In genomic region chr10:18414061-18414460, GRCh38 we compare ENCODE assay signal across 26 cellular contexts.
A peak's percentile ranks its signal among the peaks of the same experiment; 100 is the strongest.
DNase-seq lines count a peak whose midpoint lies in the region; ATAC-seq, FAIRE-seq and TF ChIP-seq lines count a peak whose summit lies in the region.
"Had no signal": no experiment of that assay in that cellular context is flagged by ENCODE, and none has a peak within 500 bp of the region (broad histone marks: within the 10 kb centered on the region; RNA-seq: fewer than 3 reads in every experiment).

No MANE protein-coding gene starts in this region.

- H3K4me3 ChIP-seq in GM12878 (no peak overlapping the region), left ventricle myocardium inferior (no peak overlapping the region)
- H3K4me3 ChIP-seq: GM23338, spleen had no signal

- no TSS peak for BruUV-seq in GM12878 (replicated peaks; lab: Mats Ljungman, UMichigan)

- POLR2A ChIA-PET in GM12878 (lab: Charles Lee): interaction anchor here (0.7 to 2.6 kb wide), 3 partner anchors 11 to 60 kb away, joined by 3 to 7 read pairs (median 3); no protein-coding TSS in a partner anchor

- no peak for TF ChIP-seq EP300 in GM12878 (IDR thresholded peaks at IDR 0.05; ENCODE audit: borderline replicate concordance in 1 of 2, control insufficient read depth in 1 of 2, low read depth in 2 of 2, low read length in 2 of 2)

- no peaks in the 10 kb centered on the region for H3K79me2 ChIP-seq in GM12878 (ENCODE audit: control insufficient read depth, insufficient read depth, low read length)

- no peak for TF ChIP-seq CTCF in GM12878 (IDR thresholded peaks at IDR 0.05 in 2 of 3, conservative IDR thresholded peaks at IDR 0.05 in 1 of 3; ENCODE audit: control insufficient read depth in 2 of 3, extremely low read depth in 1 of 3, insufficient read depth in 1 of 3, low read depth in 3 of 3, low read length in 3 of 3)
- peak; percentile 8 for TF ChIP-seq CTCF in left ventricle myocardium inferior (IDR thresholded peaks at IDR 0.05; ENCODE audit: borderline replicate concordance)

- peaks cover 0 to 3% of the 10 kb centered on the region in 2 donors for H3K36me3 Mint-ChIP-seq in stimulated activated naive B cell treated with anti-CD40 and anti-IgM and Interleukin-4, amounts not matched to agents 10 μg/mL and 1 μg/mL and 100 μg/mL, for 72 hours
- H3K36me3 Mint-ChIP-seq: CD8-positive, alpha-beta T cell; natural killer cell had no signal

- no peak for TF ChIP-seq RAD21 in GM12878 (IDR thresholded peaks at IDR 0.05; ENCODE audit: insufficient read depth, low read depth, low read length)

- peak overlapping the region; percentile 60 for H3K27ac Mint-ChIP-seq in stimulated activated naive B cell treated with anti-CD40 and anti-IgM and Interleukin-4, amounts not matched to agents 10 μg/mL and 1 μg/mL and 100 μg/mL, for 72 hours
- H3K27ac Mint-ChIP-seq: activated T-helper 1 cell treated with anti-CD3 and anti-CD28 coated beads, Interleukin-12 subunit alpha, Interleukin-12 subunit beta, Interleukin-2, Interleukin-4 antibody, amounts not matched to agents 30 ng/mL and 10 ng/mL and 1 ng/mL, durations not matched to agents 14 hours and 24 hours and 36 hours; CD8-positive, alpha-beta T cell; GM23338; natural killer cell had no signal

- RAD21 ChIA-PET in GM12878 (lab: Charles Lee; ENCODE audit: unreplicated experiment): interaction anchor here (1.1 to 4.0 kb wide), 4 partner anchors 8 to 59 kb away, joined by 3 to 22 read pairs (median 14); no protein-coding TSS in a partner anchor

- H3K36me3 ChIP-seq in GM12878 (ENCODE audit: control insufficient read depth in 2 of 2, insufficient read depth in 2 of 2, low read length in 1 of 2) (no peaks in the 10 kb centered on the region), left ventricle myocardium inferior (peaks cover 10% of the 10 kb centered on the region)
- H3K36me3 ChIP-seq: spleen had no signal

- intact Hi-C loops in GM12878 (cut with micrococcal nuclease; ENCODE audit: unreplicated experiment) (no loop called here), left ventricle myocardium inferior (cut with micrococcal nuclease) (no loop called here)

- FAIRE-seq in GM12878 (lab: Jason Lieb, UNC): no peak
- FAIRE-seq: GM18507 had no signal

- H3K4me2 ChIP-seq in GM12878 (ENCODE audit: control insufficient read depth, insufficient read depth): no peak overlapping the region
- H3K4me2 ChIP-seq: GM23338, KMS-11 had no signal

- H3K27me3 Mint-ChIP-seq in stimulated activated naive B cell treated with anti-CD40 and anti-IgM and Interleukin-4, amounts not matched to agents 10 μg/mL and 1 μg/mL and 100 μg/mL, for 72 hours: peaks cover 0 to 4% of the 10 kb centered on the region in 2 donors

- peaks cover 5 to 16% of the 10 kb centered on the region in 2 donors for H3K4me1 Mint-ChIP-seq in stimulated activated naive B cell treated with anti-CD40 and anti-IgM and Interleukin-4, amounts not matched to agents 10 μg/mL and 1 μg/mL and 100 μg/mL, for 72 hours
- H3K4me1 Mint-ChIP-seq: central memory CD8-positive, alpha-beta T cell; natural killer cell had no signal

- no peaks in the 10 kb centered on the region for H3K4me1 ChIP-seq in GM12878 (ENCODE audit: control insufficient read depth, insufficient read depth, low read length)
- peaks cover 64% of the 10 kb centered on the region for H3K4me1 ChIP-seq in left ventricle myocardium inferior
- H3K4me1 ChIP-seq: spleen had no signal

- H2AFZ ChIP-seq in GM12878 (ENCODE audit: control insufficient read depth, low read depth, low read length): no peak overlapping the region
- H2AFZ ChIP-seq: GM23338 had no signal

- no peak overlapping the region for H3K4me3 Mint-ChIP-seq in stimulated activated naive B cell treated with anti-CD40 and anti-IgM and Interleukin-4, amounts not matched to agents 10 μg/mL and 1 μg/mL and 100 μg/mL, for 72 hours
- H3K4me3 Mint-ChIP-seq: activated T-helper 1 cell treated with anti-CD3 and anti-CD28 coated beads, Interleukin-12 subunit alpha, Interleukin-12 subunit beta, Interleukin-2, Interleukin-4 antibody, amounts not matched to agents 30 ng/mL and 10 ng/mL and 1 ng/mL, durations not matched to agents 14 hours and 24 hours and 36 hours; CD8-positive, alpha-beta T cell; central memory CD8-positive, alpha-beta T cell; GM23338; natural killer cell had no signal

- H3K9ac ChIP-seq in GM12878 (ENCODE audit: control insufficient read depth, insufficient read depth, low read length): no peak overlapping the region
- H3K9ac ChIP-seq: KMS-11 had no signal

- no peak for TF ChIP-seq POLR2A in GM12878 (IDR thresholded peaks at IDR 0.05; ENCODE audit: low read depth, low read length)

- H3K27ac ChIP-seq in GM12878 (ENCODE audit: control insufficient read depth, insufficient read depth): no peak overlapping the region
- peak overlapping the region; percentile 83 for H3K27ac ChIP-seq in left ventricle myocardium inferior (replicated peaks)
- H3K27ac ChIP-seq: KMS-11, RWPE1, spleen had no signal

- H3K27me3 ChIP-seq in GM12878 (replicated peaks in 1 of 2; ENCODE audit: control insufficient read depth in 2 of 2, insufficient read depth in 2 of 2, low read length in 1 of 2) (no peaks in the 10 kb centered on the region), left ventricle myocardium inferior (ENCODE audit: low read depth) (no peaks in the 10 kb centered on the region)
- H3K27me3 ChIP-seq: spleen had no signal

- CTCF ChIA-PET in GM12878 (lab: Yijun Ruan, JAX): interaction anchor here (0.6 to 3.2 kb wide), 8 partner anchors 8 to 1651 kb away, joined by 3 to 16 read pairs (median 4); no protein-coding TSS in a partner anchor

- DNase-seq in NCI-H510A treated with DMSO at 0.1 percent for 48 hours (lab: John Stamatoyannopoulos, UW) (peak; percentile 65), GM12878 (ENCODE audit: low read depth, low spot score) (no peak), left ventricle myocardium inferior (peak; percentile 34), activated T-cell treated with anti-CD3 and anti-CD28 coated beads for 4 hours (no peak), OCI-M1 (lab: John Stamatoyannopoulos, UW) (no peak), NOMO-1 treated with DMSO at 0.1 percent for 48 hours (lab: John Stamatoyannopoulos, UW; ENCODE audit: unreplicated experiment) (no peak)
- no peak for DNase-seq in stimulated activated naive B cell treated with anti-CD40 and anti-IgM and Interleukin-4, amounts not matched to agents 10 μg/mL and 1 μg/mL and 100 μg/mL, for 72 hours
- DNase-seq: activated CD4-positive, alpha-beta T cell treated with anti-CD3 and anti-CD28 coated beads, Interleukin-2, amount 50 U/mL, for 1 hour; activated naive CD4-positive, alpha-beta T cell treated with anti-CD3 and anti-CD28 coated beads, Interleukin-2, amount 50 U/mL, for 16 hours; CD8-positive, alpha-beta T cell; DMS 273 treated with DMSO at 0.1 percent for 48 hours; GDM1; midbrain; natural killer cell; NCI-H1436; NCI-H2107; NCI-H524; spleen; stimulated activated CD4-positive, alpha-beta T cell treated with anti-CD3 and anti-CD28 coated beads, Interleukin-4, amount 100 ng/mL, for 1 hour; stimulated activated naive CD4-positive, alpha-beta T cell had no signal

- peaks cover 5 to 7% of the 10 kb centered on the region in 2 donors for H3K9me3 Mint-ChIP-seq in stimulated activated naive B cell treated with anti-CD40 and anti-IgM and Interleukin-4, amounts not matched to agents 10 μg/mL and 1 μg/mL and 100 μg/mL, for 72 hours
- H3K9me3 Mint-ChIP-seq: GM23338 had no signal

- no peaks in the 10 kb centered on the region for H4K20me1 ChIP-seq in GM12878 (ENCODE audit: control insufficient read depth, insufficient read depth)

- in situ Hi-C loops in GM12878 (cut with MboI): no loop called here

- ATAC-seq in GM12878: peak; percentile 3
- ATAC-seq in stimulated activated naive B cell treated with anti-CD40 and anti-IgM and Interleukin-4, amounts not matched to agents 10 μg/mL and 1 μg/mL and 100 μg/mL, for 72 hours (replicated peaks): no peak
- ATAC-seq: CD8-positive, alpha-beta T cell; GM23338; natural killer cell had no signal

- SMC1A ChIA-PET in GM12878 (lab: Charles Lee; ENCODE audit: uncharacterized antibody, unreplicated experiment): interaction anchor here (0.7 to 12.8 kb wide), 11 partner anchors 3 to 159 kb away, joined by 3 to 163 read pairs (median 5); no protein-coding TSS in a partner anchor

- 3% methylated on average over 2 of the region's 2 CpGs for WGBS in GM12878 (ENCODE audit: insufficient coverage, insufficient replicate concordance, low lambda C conversion rate, missing lambda C conversion rate)

- H3K9me3 ChIP-seq in GM12878 (replicated peaks; ENCODE audit: control insufficient read depth, insufficient read depth, low read length) (no peaks in the 10 kb centered on the region), left ventricle myocardium inferior (replicated peaks) (no peaks in the 10 kb centered on the region)
- H3K9me3 ChIP-seq: spleen had no signal

TF ChIP-seq in GM12878, 131 proteins besides CTCF, POLR2A, EP300 and RAD21 (continues in another document):
- no peak for TF ChIP-seq RUNX3 (IDR thresholded peaks at IDR 0.05; ENCODE audit: low read length)
- TF ChIP-seq ELK1 (IDR thresholded peaks at IDR 0.05; ENCODE audit: low read depth, low read length): no peak
- TF ChIP-seq KAT2A (conservative IDR thresholded peaks at IDR 0.05; ENCODE audit: control insufficient read depth, low read depth, low read length): no peak
- TF ChIP-seq GABPA (IDR thresholded peaks at IDR 0.05; ENCODE audit: low read depth): no peak
- TF ChIP-seq CBFB (IDR thresholded peaks at IDR 0.05; ENCODE audit: low read depth): no peak
- no peak for TF ChIP-seq RAD51 (IDR thresholded peaks at IDR 0.05)
- TF ChIP-seq NR2C2 (IDR thresholded peaks at IDR 0.05; ENCODE audit: borderline replicate concordance, control insufficient read depth, insufficient read length, low read depth): no peak
- TF ChIP-seq USF1 (IDR thresholded peaks at IDR 0.05; ENCODE audit: borderline replicate concordance, extremely low read length, insufficient read depth, low read depth, low read length): no peak
- no peak for TF ChIP-seq EED (IDR thresholded peaks at IDR 0.05; ENCODE audit: low read depth)
- no peak for TF ChIP-seq LARP7 (IDR thresholded peaks at IDR 0.05)

Comparison
In these comparisons a context has a peak if more than half of its experiments do, and no peak if none do; other contexts are left out.
1. DNase-seq: peak in NCI-H510A treated with DMSO at 0.1 percent for 48 hours (single experiment) and left ventricle myocardium inferior (single experiment); none in GM12878 (single experiment), stimulated activated naive B cell treated with anti-CD40 and anti-IgM and Interleukin-4, amounts not matched to agents 10 μg/mL and 1 μg/mL and 100 μg/mL, for 72 hours (single experiment), activated T-cell treated with anti-CD3 and anti-CD28 coated beads for 4 hours (single experiment), OCI-M1 (single experiment) and NOMO-1 treated with DMSO at 0.1 percent for 48 hours (single experiment).